ENCODE assay signal across 8 cellular contexts in genomic region chr14:72476657-72477499, GRCh38.
DNase-seq lines count a peak whose midpoint lies in the region; ATAC-seq and TF ChIP-seq lines count a peak whose summit lies in the region.

No MANE protein-coding gene starts in this region.

- H3K4me3 ChIP-seq in fibroblast of mammary gland (ENCODE audit: control insufficient read depth, low read depth, low read length): no peak overlapping the region

- CTCF ChIA-PET in activated CD8-positive, alpha-beta T cell treated with anti-CD3 and anti-CD28 coated beads, Interleukin-2, amount 10 ng/mL, durations not matched to agents 7 days and 5 days (lab: Charles Lee): interaction anchor here (0.9 to 10.1 kb wide), 10 partner anchors 11 to 472 kb away, joined by 3 to 98 read pairs (median 4); partner anchors contain the start of gene DPF3

- peaks cover 93% of the 10 kb centered on the region for H3K4me1 Mint-ChIP-seq in activated CD8-positive, alpha-beta T cell treated with anti-CD3 and anti-CD28 coated beads, Interleukin-2, amount 10 ng/mL, durations not matched to agents 7 days and 5 days (ENCODE audit: low read depth)

- DNase-seq in G401 (ENCODE audit: low spot score): peak; percentile 75
- peak; percentile 95 for DNase-seq in activated CD8-positive, alpha-beta T cell treated with anti-CD3 and anti-CD28 coated beads, Interleukin-2, amount 10 ng/mL, durations not matched to agents 7 days and 5 days
- DNase-seq in fibroblast of mammary gland (ENCODE audit: low read depth): peak; percentile 49
- DNase-seq in stimulated activated CD4-positive, alpha-beta T cell treated with anti-CD3 and anti-CD28 coated beads, Interleukin-12 subunit alpha, Interleukin-12 subunit beta, amount 100 ng/mL, for 48 hours (ENCODE audit: low read depth in 2 of 3, low spot score in 1 of 3): peak; percentile 45 to 60 (median 56)
- DNase-seq in HK-2 (ENCODE audit: unreplicated experiment): no peak
- DNase-seq in GDM1 (lab: John Stamatoyannopoulos, UW): no peak

- no peaks in the 10 kb centered on the region for H3K9me3 Mint-ChIP-seq in activated CD8-positive, alpha-beta T cell treated with anti-CD3 and anti-CD28 coated beads, Interleukin-2, amount 10 ng/mL, durations not matched to agents 7 days and 5 days (ENCODE audit: insufficient read depth)

- in situ Hi-C loops in G401 (cut with HindIII; ENCODE audit: low sequenced_read_pairs): no loop called here

- H3K4me3 Mint-ChIP-seq in activated CD8-positive, alpha-beta T cell treated with anti-CD3 and anti-CD28 coated beads, Interleukin-2, amount 10 ng/mL, durations not matched to agents 7 days and 5 days: peak overlapping the region; percentile 56

- H3K9me3 ChIP-seq in KOPT-K1 (ENCODE audit: insufficient read depth, low read length, poor library complexity, severe bottlenecking): no peaks in the 10 kb centered on the region

- H3K27me3 Mint-ChIP-seq in activated CD8-positive, alpha-beta T cell treated with anti-CD3 and anti-CD28 coated beads, Interleukin-2, amount 10 ng/mL, durations not matched to agents 7 days and 5 days (ENCODE audit: low read depth): no peaks in the 10 kb centered on the region

- peak; percentile 90 for ATAC-seq in GM21723 (IDR thresholded peaks at IDR 0.05; ENCODE audit: unreplicated experiment)
- peak; percentile 91 for ATAC-seq in activated CD8-positive, alpha-beta T cell treated with anti-CD3 and anti-CD28 coated beads, Interleukin-2, amount 10 ng/mL, durations not matched to agents 7 days and 5 days

- H3K36me3 ChIP-seq in KOPT-K1 (ENCODE audit: insufficient read depth, low read length): no peaks in the 10 kb centered on the region

- POLR2A ChIA-PET in activated CD8-positive, alpha-beta T cell treated with anti-CD3 and anti-CD28 coated beads, Interleukin-2, amount 10 ng/mL, durations not matched to agents 7 days and 5 days (lab: Charles Lee): interaction anchor here (0.6 to 4.1 kb wide), 3 partner anchors 26 to 990 kb away, joined by 3 to 34 read pairs (median 4); no protein-coding TSS in a partner anchor

- peak overlapping the region; percentile 92 for H3K27ac Mint-ChIP-seq in activated CD8-positive, alpha-beta T cell treated with anti-CD3 and anti-CD28 coated beads, Interleukin-2, amount 10 ng/mL, durations not matched to agents 7 days and 5 days

- no peak for TF ChIP-seq CTCF in fibroblast of mammary gland (conservative IDR thresholded peaks at IDR 0.05; ENCODE audit: control insufficient read depth, insufficient read depth, low read depth, low read length)

- peaks cover 14% of the 10 kb centered on the region for H3K36me3 Mint-ChIP-seq in activated CD8-positive, alpha-beta T cell treated with anti-CD3 and anti-CD28 coated beads, Interleukin-2, amount 10 ng/mL, durations not matched to agents 7 days and 5 days (ENCODE audit: low read depth)

- peak overlapping the region; percentile 100 for H3K27ac ChIP-seq in KOPT-K1 (ENCODE audit: low read depth, low read length, poor library complexity, severe bottlenecking)

Comparison
In these comparisons a context has a peak if more than half of its experiments do, and no peak if none do; other contexts are left out.
1. DNase-seq: peak in G401 (single experiment), activated CD8-positive, alpha-beta T cell treated with anti-CD3 and anti-CD28 coated beads, Interleukin-2, amount 10 ng/mL, durations not matched to agents 7 days and 5 days (single experiment), fibroblast of mammary gland (single experiment) and stimulated activated CD4-positive, alpha-beta T cell treated with anti-CD3 and anti-CD28 coated beads, Interleukin-12 subunit alpha, Interleukin-12 subunit beta, amount 100 ng/mL, for 48 hours (3 of 3); none in HK-2 (single experiment) and GDM1 (single experiment).